ENCODE assay signal across 12 cellular contexts in genomic region chr2:134323777-134324176, GRCh38.
DNase-seq lines count a peak whose midpoint lies in the region; ATAC-seq and TF ChIP-seq lines count a peak whose summit lies in the region.
"Had no signal": no experiment of that assay in that cellular context is flagged by ENCODE, and none has a peak within 500 bp of the region (broad histone marks: within the 10 kb centered on the region; RNA-seq: fewer than 3 reads in every experiment).

No MANE protein-coding gene starts in this region.

- H3F3A ChIP-seq in MM.1S (ENCODE audit: insufficient read depth, low read length) = no peaks in the 10 kb centered on the region

- H3K27me3 ChIP-seq in MM.1S (replicated peaks; ENCODE audit: insufficient read depth, low read length) = no peaks in the 10 kb centered on the region
- H3K27me3 ChIP-seq: SJSA1 had no signal

- H3K4me3 ChIP-seq in MM.1S (ENCODE audit: low read length) = no peak overlapping the region
- H3K4me3 ChIP-seq: HAP-1, PC-9, SJSA1 had no signal

- H3K9ac ChIP-seq in MM.1S (ENCODE audit: low read length) = no peak overlapping the region

- no peaks in the 10 kb centered on the region for H3K9me2 ChIP-seq in MM.1S (replicated peaks; ENCODE audit: insufficient read depth, low read length)

- peaks cover 61% of the 10 kb centered on the region for H3K36me3 Mint-ChIP-seq in stimulated activated naive CD8-positive, alpha-beta T cell treated with anti-CD3 and anti-CD28 coated beads, Interleukin-15, Interleukin-2, amounts not matched to agents 100 ng/mL and 50 ng/mL, for 24 hours (ENCODE audit: low read depth)
- peaks cover 74% of the 10 kb centered on the region for H3K36me3 Mint-ChIP-seq in activated T-helper 17 cell treated with anti-CD3 and anti-CD28 coated beads, Interleukin-2, amount 50 U/mL, for 72 hours (ENCODE audit: low read depth)
- peaks cover 46% of the 10 kb centered on the region for H3K36me3 Mint-ChIP-seq in nephron progenitor cell (ENCODE audit: low read depth)

- no peak for DNase-seq in stimulated activated naive CD8-positive, alpha-beta T cell treated with anti-CD3 and anti-CD28 coated beads, Interleukin-15, amount 100 ng/mL, for 72 hours
- DNase-seq in MM.1S = no peak
- no peak for DNase-seq in nephron progenitor cell
- DNase-seq: DMS79 treated with DMSO at 0.1 percent for 48 hours, NCI-H187 treated with DMSO at 0.1 percent for 48 hours, PC-9 had no signal

- H3K27ac ChIP-seq in MM.1S (ENCODE audit: low read length) = peak overlapping the region; percentile 70
- H3K27ac ChIP-seq: PC-9, SJSA1 had no signal

- H3K9me3 Mint-ChIP-seq in stimulated activated naive CD8-positive, alpha-beta T cell treated with anti-CD3 and anti-CD28 coated beads, Interleukin-15, Interleukin-2, amounts not matched to agents 100 ng/mL and 50 ng/mL, for 24 hours = no peaks in the 10 kb centered on the region
- no peaks in the 10 kb centered on the region for H3K9me3 Mint-ChIP-seq in stimulated activated naive CD8-positive, alpha-beta T cell treated with anti-CD3 and anti-CD28 coated beads, Interleukin-15, amount 100 ng/mL, for 72 hours
- H3K9me3 Mint-ChIP-seq in activated T-helper 17 cell treated with anti-CD3 and anti-CD28 coated beads, Interleukin-2, amount 50 U/mL, for 72 hours = peaks cover 4% of the 10 kb centered on the region
- peaks cover 6% of the 10 kb centered on the region for H3K9me3 Mint-ChIP-seq in nephron progenitor cell

- TF ChIP-seq CTCF in MM.1S (IDR thresholded peaks at IDR 0.05; ENCODE audit: low read length) = no peak
- no peak for TF ChIP-seq CTCF in nephron progenitor cell (IDR thresholded peaks at IDR 0.05)

- peaks cover 59% of the 10 kb centered on the region for H3K79me2 ChIP-seq in MM.1S (ENCODE audit: low read length)

- no peaks in the 10 kb centered on the region for H3K9me3 ChIP-seq in MM.1S (replicated peaks; ENCODE audit: insufficient read depth, low read length)
- H3K9me3 ChIP-seq: HAP-1, SJSA1 had no signal

- ATAC-seq in stimulated activated naive CD8-positive, alpha-beta T cell treated with anti-CD3 and anti-CD28 coated beads, Interleukin-15, amount 100 ng/mL, for 72 hours = no peak
- no peak for ATAC-seq in activated T-helper 17 cell treated with anti-CD3 and anti-CD28 coated beads, Interleukin-2, amount 50 U/mL, for 72 hours (replicated peaks)
- ATAC-seq in HG02610 (IDR thresholded peaks at IDR 0.05; ENCODE audit: unreplicated experiment) (no peak), HG03378 (IDR thresholded peaks at IDR 0.05; ENCODE audit: unreplicated experiment) (no peak)

- H3K4me3 Mint-ChIP-seq in stimulated activated naive CD8-positive, alpha-beta T cell treated with anti-CD3 and anti-CD28 coated beads, Interleukin-15, Interleukin-2, amounts not matched to agents 100 ng/mL and 50 ng/mL, for 24 hours = no peak overlapping the region
- no peak overlapping the region for H3K4me3 Mint-ChIP-seq in stimulated activated naive CD8-positive, alpha-beta T cell treated with anti-CD3 and anti-CD28 coated beads, Interleukin-15, amount 100 ng/mL, for 72 hours
- peak overlapping the region; percentile 47 for H3K4me3 Mint-ChIP-seq in activated T-helper 17 cell treated with anti-CD3 and anti-CD28 coated beads, Interleukin-2, amount 50 U/mL, for 72 hours
- H3K4me3 Mint-ChIP-seq in nephron progenitor cell = no peak overlapping the region

- peak overlapping the region; percentile 45 for H3K27ac Mint-ChIP-seq in stimulated activated naive CD8-positive, alpha-beta T cell treated with anti-CD3 and anti-CD28 coated beads, Interleukin-15, Interleukin-2, amounts not matched to agents 100 ng/mL and 50 ng/mL, for 24 hours
- H3K27ac Mint-ChIP-seq in stimulated activated naive CD8-positive, alpha-beta T cell treated with anti-CD3 and anti-CD28 coated beads, Interleukin-15, amount 100 ng/mL, for 72 hours = peak overlapping the region in 1 of 2 donors; percentile 42
- H3K27ac Mint-ChIP-seq in activated T-helper 17 cell treated with anti-CD3 and anti-CD28 coated beads, Interleukin-2, amount 50 U/mL, for 72 hours = peak overlapping the region; percentile 17
- no peak overlapping the region for H3K27ac Mint-ChIP-seq in nephron progenitor cell

- H3K36me3 ChIP-seq in MM.1S (replicated peaks; ENCODE audit: insufficient read depth, low read length) = no peaks in the 10 kb centered on the region
- H3K36me3 ChIP-seq: HAP-1, SJSA1 had no signal

- H2AFZ ChIP-seq in MM.1S (ENCODE audit: low read length) = no peak overlapping the region
- H2AFZ ChIP-seq: PC-9 had no signal

- H3K4me1 Mint-ChIP-seq in stimulated activated naive CD8-positive, alpha-beta T cell treated with anti-CD3 and anti-CD28 coated beads, Interleukin-15, Interleukin-2, amounts not matched to agents 100 ng/mL and 50 ng/mL, for 24 hours (ENCODE audit: low read depth) = peaks cover 78% of the 10 kb centered on the region
- H3K4me1 Mint-ChIP-seq in stimulated activated naive CD8-positive, alpha-beta T cell treated with anti-CD3 and anti-CD28 coated beads, Interleukin-15, amount 100 ng/mL, for 72 hours = peaks cover 62% of the 10 kb centered on the region
- H3K4me1 Mint-ChIP-seq in activated T-helper 17 cell treated with anti-CD3 and anti-CD28 coated beads, Interleukin-2, amount 50 U/mL, for 72 hours = peaks cover 80% of the 10 kb centered on the region
- H3K4me1 Mint-ChIP-seq in nephron progenitor cell = peaks cover 7% of the 10 kb centered on the region

- H3K4me1 ChIP-seq in MM.1S (ENCODE audit: low read length) = peaks cover 41% of the 10 kb centered on the region
- H3K4me1 ChIP-seq: SJSA1 had no signal

- no peaks in the 10 kb centered on the region for H3K27me3 Mint-ChIP-seq in stimulated activated naive CD8-positive, alpha-beta T cell treated with anti-CD3 and anti-CD28 coated beads, Interleukin-15, Interleukin-2, amounts not matched to agents 100 ng/mL and 50 ng/mL, for 24 hours
- no peaks in the 10 kb centered on the region for H3K27me3 Mint-ChIP-seq in stimulated activated naive CD8-positive, alpha-beta T cell treated with anti-CD3 and anti-CD28 coated beads, Interleukin-15, amount 100 ng/mL, for 72 hours
- no peaks in the 10 kb centered on the region for H3K27me3 Mint-ChIP-seq in activated T-helper 17 cell treated with anti-CD3 and anti-CD28 coated beads, Interleukin-2, amount 50 U/mL, for 72 hours
- H3K27me3 Mint-ChIP-seq in nephron progenitor cell (ENCODE audit: low read depth, poor library complexity) = no peaks in the 10 kb centered on the region

- peak overlapping the region; percentile 22; the same call in 1 of the 2 replicates for H3K4me2 ChIP-seq in MM.1S (ENCODE audit: low read depth, low read length)
- H3K4me2 ChIP-seq: PC-9 had no signal

- H4K20me1 ChIP-seq in MM.1S (ENCODE audit: insufficient read depth, low read length) = no peaks in the 10 kb centered on the region
